ENCODE assay signal across 22 cellular contexts in the genomic region with DNA sequence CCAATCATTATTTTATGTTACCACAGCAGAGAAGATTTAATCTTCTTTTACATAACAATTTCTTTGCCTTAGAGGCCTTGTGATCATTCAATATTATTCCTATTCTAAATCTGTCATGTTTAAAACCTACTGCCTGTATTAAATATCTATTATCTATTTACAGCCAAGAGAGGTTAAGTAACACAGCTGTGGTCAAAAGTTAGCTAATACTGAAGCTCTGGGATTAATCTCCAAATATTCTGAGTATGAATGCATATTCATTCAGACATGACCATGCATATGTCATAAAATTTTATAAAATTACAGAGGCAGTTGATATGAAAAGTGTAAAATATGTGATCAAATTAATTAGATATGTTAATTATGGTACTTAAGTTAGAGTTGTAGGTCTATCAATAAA.
"Had no signal": no experiment of that assay in that cellular context is flagged by ENCODE, and none has a peak within 500 bp of the region (broad histone marks: within the 10 kb centered on the region; RNA-seq: fewer than 3 reads in every experiment).

No MANE protein-coding gene starts in this region.

- H3K27me3 ChIP-seq: colonic mucosa, esophagus muscularis mucosa, gastrocnemius medialis, heart right ventricle, left lung had no signal

- H3K36me3 ChIP-seq: colonic mucosa, esophagus muscularis mucosa, gastrocnemius medialis, left lung, lower lobe of right lung had no signal

- ATAC-seq: gastrocnemius medialis, heart right ventricle, left cardiac atrium, left lung, left ventricle myocardium superior, lower lobe of right lung, mucosa of descending colon had no signal

- H3K27me3 Mint-ChIP-seq: dendritic cell treated with granulocyte-macrophage colony-stimulating factor and Interleukin-4, amounts not matched to agents 40 ng/mL and 50 ng/mL, for 4 days; naive B cell had no signal

- H3K4me1 ChIP-seq: colonic mucosa, esophagus muscularis mucosa, gastrocnemius medialis, heart right ventricle, left lung, lower lobe of right lung had no signal

- H3K9me3 ChIP-seq: colonic mucosa, gastrocnemius medialis, lower lobe of right lung had no signal

- DNase-seq: colonic mucosa; cortex of kidney; effector memory CD4-positive, alpha-beta T cell; foreskin fibroblast; foreskin melanocyte; gastrocnemius medialis; glutamatergic neuron; head of caudate nucleus; heart right ventricle; hippocampal formation; islet precursor cell; left cardiac atrium; left lung; left ventricle myocardium superior; lower lobe of right lung; mesenchymal stem cell; mucosa of descending colon; naive B cell had no signal

- H3K4me3 Mint-ChIP-seq: dendritic cell treated with granulocyte-macrophage colony-stimulating factor and Interleukin-4, amounts not matched to agents 40 ng/mL and 50 ng/mL, for 4 days; mesothelial cell of epicardium had no signal

- FAIRE-seq: endothelial cell of umbilical vein had no signal

- H3K27ac ChIP-seq: colonic mucosa, esophagus muscularis mucosa, gastrocnemius medialis, heart right ventricle, left lung, lower lobe of right lung had no signal

- H3K4me1 Mint-ChIP-seq: naive B cell had no signal

- H3K27ac Mint-ChIP-seq: dendritic cell treated with granulocyte-macrophage colony-stimulating factor and Interleukin-4, amounts not matched to agents 40 ng/mL and 50 ng/mL, for 4 days; mesothelial cell of epicardium had no signal

- H3K4me3 ChIP-seq: colonic mucosa, esophagus muscularis mucosa, gastrocnemius medialis, heart right ventricle, left lung, lower lobe of right lung, mucosa of descending colon had no signal
